ENCODE assay signal across 1 cellular context in genomic region chr4:23009093-23009492, GRCh38.
TF ChIP-seq lines count a peak whose summit lies in the region.

No MANE protein-coding gene starts in this region.

TF ChIP-seq in GM12878, 131 proteins besides CTCF, POLR2A, EP300 and RAD21 (continued from another document):
- TF ChIP-seq TAF1 (IDR thresholded peaks at IDR 0.05; ENCODE audit: borderline replicate concordance, low read depth, low read length) (no peak), TBL1XR1 (IDR thresholded peaks at IDR 0.05; ENCODE audit: low read depth, low read length) (no peak), ZNF687 (IDR thresholded peaks at IDR 0.05) (no peak), MEF2B (IDR thresholded peaks at IDR 0.05; ENCODE audit: partially characterized antibody, poor library complexity, severe bottlenecking) (peak; percentile 75), ZNF592 (IDR thresholded peaks at IDR 0.05) (no peak)
- TF ChIP-seq, protein P1, sequence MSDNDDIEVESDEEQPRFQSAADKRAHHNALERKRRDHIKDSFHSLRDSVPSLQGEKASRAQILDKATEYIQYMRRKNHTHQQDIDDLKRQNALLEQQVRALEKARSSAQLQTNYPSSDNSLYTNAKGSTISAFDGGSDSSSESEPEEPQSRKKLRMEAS (IDR thresholded peaks at IDR 0.05; ENCODE audit: low read depth, low read length): no peak
TF ChIP-seq in GM12878: peak in this region for 7.
